ENCODE assay signal across 10 cellular contexts in the genomic region with DNA sequence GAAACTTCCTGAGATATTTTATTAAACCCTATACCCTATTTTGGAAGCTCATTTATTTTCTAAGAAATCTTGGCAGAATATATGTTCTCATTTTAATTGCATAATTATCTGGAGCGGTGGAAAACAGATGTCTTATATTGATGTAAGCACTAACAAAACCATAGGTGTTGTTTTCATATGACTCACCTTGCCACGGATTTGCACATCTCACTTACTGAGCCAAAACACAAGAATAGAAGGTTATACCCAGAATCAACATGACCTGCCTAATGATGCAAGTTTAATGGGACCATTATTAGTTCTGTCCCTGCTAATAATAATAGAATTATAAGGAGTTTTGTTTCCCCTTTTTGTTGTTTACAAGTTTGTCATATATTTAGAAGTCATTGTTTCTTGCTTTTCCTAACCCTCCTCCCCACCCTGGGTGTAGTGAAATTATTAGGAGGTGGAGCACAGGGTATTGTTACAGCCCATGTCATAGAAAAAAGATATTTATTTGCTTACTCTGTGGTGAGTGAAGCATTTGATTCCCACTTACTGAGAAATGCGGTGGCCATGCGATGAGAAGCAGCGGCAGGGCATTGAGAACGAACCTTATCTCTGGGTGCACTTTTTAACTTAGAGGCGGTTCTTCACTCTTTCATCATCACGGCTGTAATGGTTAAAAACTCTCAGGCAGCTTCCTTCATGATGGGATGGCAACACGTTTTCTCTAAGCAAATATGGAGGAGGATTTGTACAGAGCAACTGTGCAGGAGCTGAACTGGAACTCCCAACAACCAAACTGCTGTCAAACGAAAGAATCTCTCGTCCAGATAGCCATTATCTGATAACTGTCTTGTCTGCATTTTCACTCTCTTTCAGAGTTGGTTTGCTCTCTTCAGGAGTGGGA. TPM values are rescaled to one million over a fixed set of nuclear protein-coding genes. Genes with fewer than 3 reads are reported as not detected.
DNase-seq lines count a peak whose midpoint lies in the region; ATAC-seq lines count a peak whose summit lies in the region.
"Had no signal": no experiment of that assay in that cellular context is flagged by ENCODE, and none has a peak within 500 bp of the region (broad histone marks: within the 10 kb centered on the region; RNA-seq: fewer than 3 reads in every experiment).

No MANE protein-coding gene starts in this region.

- no peaks in the 10 kb centered on the region for H3K36me3 ChIP-seq in HAP-1 (replicated peaks)

- H3K9me3 ChIP-seq in right cardiac atrium (ENCODE audit: control insufficient read depth, low read length) (no peaks in the 10 kb centered on the region), HAP-1 (no peaks in the 10 kb centered on the region)

- 28% methylated on average over 11 of the region's 11 CpGs for WGBS in right cardiac atrium

- H3K4me1 ChIP-seq in right cardiac atrium (ENCODE audit: control insufficient read depth, insufficient read depth, low read length) (no peaks in the 10 kb centered on the region), HAP-1 (no peaks in the 10 kb centered on the region)

- H3K4me3 ChIP-seq in right cardiac atrium (ENCODE audit: low read length) (peak overlapping the region; percentile 58), HAP-1 (no peak overlapping the region)

- DNase-seq in right cardiac atrium (no peak), HAP-1 (ENCODE audit: low spot score in 2 of 2) (no peak), NCI-H446 (lab: John Stamatoyannopoulos, UW) (no peak), AML-193 (lab: John Stamatoyannopoulos, UW) (no peak)
- DNase-seq: islet precursor cell had no signal

- intact Hi-C loops in right cardiac atrium (cut with DNase I): no loop called here

- peak; percentile 59 for ATAC-seq in GM18508 (IDR thresholded peaks at IDR 0.05; ENCODE audit: insufficient read depth, unreplicated experiment)
- ATAC-seq in GM21526 (IDR thresholded peaks at IDR 0.05; ENCODE audit: low FRiP score, unreplicated experiment): peak; percentile 77
- peak; percentile 77 for ATAC-seq in HG03565 (IDR thresholded peaks at IDR 0.05; ENCODE audit: unreplicated experiment)
- peak; percentile 14 to 47 for ATAC-seq in right cardiac atrium
- no peak for ATAC-seq in HG03139 (IDR thresholded peaks at IDR 0.05; ENCODE audit: unreplicated experiment)

- H3K27me3 ChIP-seq in right cardiac atrium (ENCODE audit: control insufficient read depth, insufficient read depth) (no peaks in the 10 kb centered on the region), HAP-1 (ENCODE audit: low read depth) (no peaks in the 10 kb centered on the region; the same call in 1 of the 2 replicates)

- in situ Hi-C loops in HAP-1 (cut with MboI; ENCODE audit: low sequenced_read_pairs): no loop called here

- no peak overlapping the region for H3K27ac ChIP-seq in right cardiac atrium (ENCODE audit: low read length)

RNA-seq across cellular contexts. Expression of a gene that starts 0.5 kb away (rescaled TPM):
- total RNA-seq in right cardiac atrium: 1 to 10 TPM; 2.2 to 3.9 (median 3.0) TPM
- polyA plus RNA-seq in right cardiac atrium: 1.4 TPM
- total RNA-seq: RPMI7951 had no signal

RNA-seq across cellular contexts. Expression of a gene that starts 17.1 kb away (rescaled TPM):
- total RNA-seq in right cardiac atrium: 10 to 100 TPM; 11.1 to 19.3 (median 16.5) TPM
- polyA plus RNA-seq in right cardiac atrium: 10.4 TPM
